7 cellular contexts compared by ENCODE assay signal in genomic region chr2:126657636-126658315, GRCh38. TPM values are rescaled to one million over a fixed set of nuclear protein-coding genes. Genes with fewer than 3 reads are reported as not detected.
DNase-seq lines count a peak whose midpoint lies in the region; ATAC-seq and TF ChIP-seq lines count a peak whose summit lies in the region.

No MANE protein-coding gene starts in this region.

- H3K27me3 Mint-ChIP-seq in glutamatergic neuron (ENCODE audit: unreplicated experiment) = peaks cover 7% of the 10 kb centered on the region
- peaks cover 9% of the 10 kb centered on the region for H3K27me3 Mint-ChIP-seq in progenitor cell of endocrine pancreas

- no peaks in the 10 kb centered on the region for H3K79me2 ChIP-seq in PC-9 (ENCODE audit: low read depth)

- DNase-seq in PC-9 (peak; percentile 40 to 66), glutamatergic neuron (peak; percentile 36), progenitor cell of endocrine pancreas (ENCODE audit: low spot score, unreplicated experiment) (peak; percentile 26), foreskin keratinocyte (no peak)
- DNase-seq in activated naive CD4-positive, alpha-beta T cell (lab: John Stamatoyannopoulos, UW) = peak in 3 of 4 experiments; percentile 12 to 63 (median 62)

- no TSS peak for BruUV-seq in PC-9 (replicated peaks; lab: Mats Ljungman, UMichigan)

- H3K9me3 Mint-ChIP-seq in glutamatergic neuron (ENCODE audit: unreplicated experiment) = peaks cover 5% of the 10 kb centered on the region
- no peaks in the 10 kb centered on the region for H3K9me3 Mint-ChIP-seq in progenitor cell of endocrine pancreas (ENCODE audit: low read depth)

- H3K36me3 Mint-ChIP-seq in glutamatergic neuron (ENCODE audit: unreplicated experiment) = no peaks in the 10 kb centered on the region
- H3K36me3 Mint-ChIP-seq in progenitor cell of endocrine pancreas (ENCODE audit: insufficient read depth) = no peaks in the 10 kb centered on the region

- H3K4me1 Mint-ChIP-seq in glutamatergic neuron (ENCODE audit: low read depth, unreplicated experiment) (peaks cover 9% of the 10 kb centered on the region), progenitor cell of endocrine pancreas (ENCODE audit: low read depth) (peaks cover 35% of the 10 kb centered on the region)

- no peaks in the 10 kb centered on the region for H3K4me1 ChIP-seq in PC-9 (replicated peaks; ENCODE audit: insufficient read depth)
- no peaks in the 10 kb centered on the region for H3K4me1 ChIP-seq in foreskin keratinocyte

- H2AFZ ChIP-seq in PC-9 = no peak overlapping the region

- H3K4me3 ChIP-seq in PC-9 = no peak overlapping the region

- no peak overlapping the region for H3K4me2 ChIP-seq in PC-9

- ATAC-seq in GM18909 (IDR thresholded peaks at IDR 0.05; ENCODE audit: poor library complexity, unreplicated experiment) = peak; percentile 73
- peak; percentile 55 for ATAC-seq in HG03064 (IDR thresholded peaks at IDR 0.05; ENCODE audit: low read depth, unreplicated experiment)
- no peak for ATAC-seq in foreskin keratinocyte

- H3K9me2 ChIP-seq in PC-9 (ENCODE audit: insufficient read depth) = no peaks in the 10 kb centered on the region

- H3K4me3 Mint-ChIP-seq in glutamatergic neuron (ENCODE audit: unreplicated experiment) (no peak overlapping the region), progenitor cell of endocrine pancreas (ENCODE audit: low read depth) (peak overlapping the region; percentile 83)

- H3K27me3 ChIP-seq in PC-9 (ENCODE audit: insufficient read depth, low read depth) (peaks cover 79% of the 10 kb centered on the region), foreskin keratinocyte (no peaks in the 10 kb centered on the region)

- intact Hi-C loops in PC-9 (cut with micrococcal nuclease; ENCODE audit: unreplicated experiment) = no loop called here

- H3K27ac Mint-ChIP-seq in glutamatergic neuron (ENCODE audit: unreplicated experiment) (no peak overlapping the region), progenitor cell of endocrine pancreas (peak overlapping the region; percentile 93)

- POLR2A ChIA-PET in PC-9 (lab: Charles Lee; ENCODE audit: unreplicated experiment) = no interaction called here

- H3K27ac ChIP-seq in PC-9 = no peak overlapping the region
- H3K27ac ChIP-seq in foreskin keratinocyte = no peak overlapping the region

- H4K20me1 ChIP-seq in PC-9 (ENCODE audit: insufficient read depth) = no peaks in the 10 kb centered on the region

- no peaks in the 10 kb centered on the region for H3F3A ChIP-seq in PC-9 (ENCODE audit: insufficient read depth, low read depth)

- CTCF ChIA-PET in PC-9 (lab: Charles Lee) = no interaction called here

- H3K9me3 ChIP-seq in PC-9 (ENCODE audit: insufficient read depth, low read depth) = no peaks in the 10 kb centered on the region

- no peaks in the 10 kb centered on the region for H3K36me3 ChIP-seq in PC-9 (ENCODE audit: low read depth)

- TF ChIP-seq CTCF in PC-9 (conservative IDR thresholded peaks at IDR 0.05) (no peak), glutamatergic neuron (IDR thresholded peaks at IDR 0.05; ENCODE audit: partially characterized antibody, unreplicated experiment) (no peak), progenitor cell of endocrine pancreas (IDR thresholded peaks at IDR 0.05; ENCODE audit: unreplicated experiment) (no peak), foreskin keratinocyte (conservative IDR thresholded peaks at IDR 0.05) (no peak)

RNA-seq across cellular contexts. Expression of gene GYPC, which starts 1.8 kb away (rescaled TPM):
- total RNA-seq in PC-9 (2021) (not detected in 2 replicates), glutamatergic neuron (ENCODE audit: unreplicated experiment) (2.0 TPM), progenitor cell of endocrine pancreas (29.5 and 34.5 TPM in 2 replicates), foreskin keratinocyte (not detected in 2 replicates)
- polyA plus RNA-seq in foreskin keratinocyte = 0.03 TPM in 1 of 2 replicates, not detected in the other

Comparison
In these comparisons a context has a peak if more than half of its experiments do, and no peak if none do; other contexts are left out.
1. DNase-seq: peak in PC-9 (2 of 2), activated naive CD4-positive, alpha-beta T cell (3 of 4), glutamatergic neuron (single experiment) and progenitor cell of endocrine pancreas (single experiment); none in foreskin keratinocyte (0 of 2).
2. RNA of gene GYPC, which starts 1.8 kb away (total RNA-seq): 29.5 to 34.5 TPM in progenitor cell of endocrine pancreas; 2.0 TPM in glutamatergic neuron (single experiment), not detected in PC-9 and not detected in foreskin keratinocyte; every median in the first group is over 10 times any median in the second.